Comparison of ENCODE assay signal across 22 cellular contexts in genomic region chr2:125070726-125071505, GRCh38.
"Had no signal": no experiment of that assay in that cellular context is flagged by ENCODE, and none has a peak within 500 bp of the region (broad histone marks: within the 10 kb centered on the region; RNA-seq: fewer than 3 reads in every experiment).

No MANE protein-coding gene starts in this region.

- H3K9ac ChIP-seq: parathyroid adenoma had no signal

- H3K27ac ChIP-seq: esophagus muscularis mucosa, neutrophil, parathyroid adenoma, suprapubic skin, vagina had no signal

- ATAC-seq: activated CD8-positive, alpha-beta memory T cell treated with anti-CD3 and anti-CD28 coated beads, Interleukin-2, amount 10 ng/mL, durations not matched to agents 7 days and 5 days; natural killer cell; sciatic nerve; stimulated activated naive CD8-positive, alpha-beta T cell treated with anti-CD3 and anti-CD28 coated beads, Interleukin-15, amount 100 ng/mL, for 72 hours had no signal

- H2AFZ ChIP-seq: parathyroid adenoma had no signal

- H3K9me3 ChIP-seq: vagina had no signal

- DNase-seq: activated B cell treated with CpG ODN at 0.5 μM for 24 hours; activated CD4-positive, alpha-beta memory T cell treated with anti-CD3 and anti-CD28 coated beads, Interleukin-2, amount 10 ng/mL, durations not matched to agents 7 days and 5 days; activated CD4-positive, alpha-beta T cell treated with anti-CD3 and anti-CD28 coated beads for 4 hours; activated CD8-positive, alpha-beta memory T cell treated with anti-CD3 and anti-CD28 coated beads, Interleukin-2, amount 10 ng/mL, durations not matched to agents 7 days and 5 days; activated naive CD4-positive, alpha-beta T cell; activated naive CD8-positive, alpha-beta T cell treated with anti-CD3 and anti-CD28 coated beads for 36 hours; amniotic stem cell; dermis blood vessel endothelial cell; effector memory CD4-positive, alpha-beta T cell; mesendoderm; natural killer cell; stimulated activated CD4-positive, alpha-beta T cell treated with anti-CD3 and anti-CD28 coated beads, Interleukin-4, amount 100 ng/mL, for 1 hour; stimulated activated naive CD8-positive, alpha-beta T cell treated with anti-CD3 and anti-CD28 coated beads, Interleukin-15, amount 100 ng/mL, for 72 hours; trophoblast cell had no signal

- H3K36me3 ChIP-seq: esophagus muscularis mucosa, neutrophil, suprapubic skin, vagina had no signal

- H3K4me1 ChIP-seq: esophagus muscularis mucosa, parathyroid adenoma, suprapubic skin, vagina had no signal

- FAIRE-seq: TTC549 had no signal

- H3K27me3 ChIP-seq: esophagus muscularis mucosa, neutrophil, suprapubic skin, vagina had no signal

- H3K79me2 ChIP-seq: parathyroid adenoma had no signal

- H3K4me3 ChIP-seq: esophagus muscularis mucosa, smooth muscle cell, suprapubic skin, vagina had no signal

- H3K4me2 ChIP-seq: smooth muscle cell had no signal
